17 cellular contexts compared by ENCODE assay signal in the genomic region with DNA sequence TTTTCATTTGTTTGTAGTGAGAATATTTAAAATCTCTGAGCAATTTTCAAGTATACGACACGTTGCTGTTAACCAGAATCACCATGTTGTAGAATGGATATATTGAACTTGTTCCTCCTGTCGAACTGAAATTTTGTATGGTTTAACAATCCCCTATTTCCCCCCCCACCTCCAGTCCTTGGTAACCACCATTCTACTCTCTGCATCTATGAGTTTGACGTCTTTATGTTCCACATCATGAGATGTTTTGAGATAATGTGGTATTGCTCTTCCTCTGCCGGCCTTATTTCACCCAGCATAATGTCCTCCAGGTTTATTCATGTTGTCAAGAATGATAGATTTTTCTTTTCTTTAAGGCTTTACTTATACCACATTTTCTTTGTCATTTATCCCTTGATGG. TPM values are rescaled to one million over a fixed set of nuclear protein-coding genes. Genes with fewer than 3 reads are reported as not detected.
DNase-seq lines count a peak whose midpoint lies in the region; ATAC-seq and TF ChIP-seq lines count a peak whose summit lies in the region.
"Had no signal": no experiment of that assay in that cellular context is flagged by ENCODE, and none has a peak within 500 bp of the region (broad histone marks: within the 10 kb centered on the region; RNA-seq: fewer than 3 reads in every experiment).

No MANE protein-coding gene starts in this region.

- no peak overlapping the region for H3K27ac ChIP-seq in CD8-positive, alpha-beta memory T cell (ENCODE audit: low read depth, low read length)
- no peak overlapping the region for H3K27ac ChIP-seq in mammary epithelial cell (ENCODE audit: insufficient read depth, low read depth, low read length)

- H3K27me3 Mint-ChIP-seq in activated T-cell treated with anti-CD3 and anti-CD28 coated beads, Interleukin-2, amount 50 U/mL, for 24 hours, result no peaks in the 10 kb centered on the region
- peaks cover 0 to 3% of the 10 kb centered on the region in 2 donors for H3K27me3 Mint-ChIP-seq in CD8-positive, alpha-beta memory T cell
- no peaks in the 10 kb centered on the region for H3K27me3 Mint-ChIP-seq in activated T-helper 2 cell treated with anti-CD3 and anti-CD28 coated beads, Interferon-gamma antibody, Interleukin-2, Interleukin-4, amounts not matched to agents 10 μg/mL and 5 μg/mL and 100 μg/mL, durations not matched to agents 14 hours and 24 hours and 36 hours (ENCODE audit: low read depth)

- no peak for DNase-seq in activated T-cell treated with anti-CD3 and anti-CD28 coated beads, Interleukin-2, amount 50 U/mL, for 24 hours
- DNase-seq in activated T-cell treated with anti-CD3 and anti-CD28 coated beads for 4 hours (no peak), mammary epithelial cell (no peak), cortex of kidney (lab: John Stamatoyannopoulos, UW) (no peak)
- peak in 1 of 5 donors; percentile 81 for DNase-seq in CD8-positive, alpha-beta memory T cell
- no peak for DNase-seq in activated T-helper 2 cell treated with anti-CD3 and anti-CD28 coated beads, Interferon-gamma antibody, Interleukin-2, Interleukin-4, amounts not matched to agents 10 μg/mL and 5 μg/mL and 100 μg/mL, durations not matched to agents 14 hours and 24 hours and 36 hours (ENCODE audit: low spot score)
- DNase-seq in stimulated activated effector memory CD8-positive, alpha-beta T cell treated with anti-CD3 and anti-CD28 coated beads, Interleukin-12 subunit alpha, Interleukin-12 subunit beta, amount 100 ng/mL, for 72 hours (ENCODE audit: low spot score in 2 of 2), result no peak
- DNase-seq: GF-D8, IMR-90, Kasumi-1, NCI-H1105 treated with DMSO at 0.1 percent for 48 hours, NCI-H187, NCI-H2171, NCI-H446 treated with DMSO at 0.1 percent for 48 hours, NCI-H774 had no signal

- H2AFZ ChIP-seq in mammary epithelial cell (ENCODE audit: low read depth, low read length), result no peak overlapping the region

- no peak for ATAC-seq in stimulated activated effector memory CD8-positive, alpha-beta T cell treated with anti-CD3 and anti-CD28 coated beads, Interleukin-12 subunit alpha, Interleukin-12 subunit beta, amount 100 ng/mL, for 72 hours
- ATAC-seq: Panc1 had no signal

- WGBS in mammary epithelial cell (ENCODE audit: low coverage, missing lambda C conversion rate), result 89% methylated on average over 5 of the region's 5 CpGs

- BruUV-seq in mammary epithelial cell (replicated peaks; lab: Mats Ljungman, UMichigan), result no TSS peak

- in situ Hi-C loops in mammary epithelial cell (cut with MboI; ENCODE audit: low sequenced_read_pairs in 2 of 2), result no loop called here

- no peaks in the 10 kb centered on the region for H3K9me3 ChIP-seq in CD8-positive, alpha-beta memory T cell (ENCODE audit: low read length)
- H3K9me3 ChIP-seq in mammary epithelial cell (replicated peaks; ENCODE audit: insufficient read depth, low read length), result no peaks in the 10 kb centered on the region
- H3K9me3 ChIP-seq: HAP-1 had no signal

- H3K4me3 Mint-ChIP-seq in activated T-cell treated with anti-CD3 and anti-CD28 coated beads, Interleukin-2, amount 50 U/mL, for 24 hours, result no peak overlapping the region
- H3K4me3 Mint-ChIP-seq in CD8-positive, alpha-beta memory T cell, result no peak overlapping the region
- H3K4me3 Mint-ChIP-seq in activated T-helper 2 cell treated with anti-CD3 and anti-CD28 coated beads, Interferon-gamma antibody, Interleukin-2, Interleukin-4, amounts not matched to agents 10 μg/mL and 5 μg/mL and 100 μg/mL, durations not matched to agents 14 hours and 24 hours and 36 hours (ENCODE audit: low read depth), result no peak overlapping the region
- H3K4me3 Mint-ChIP-seq in stimulated activated effector memory CD8-positive, alpha-beta T cell treated with anti-CD3 and anti-CD28 coated beads, Interleukin-12 subunit alpha, Interleukin-12 subunit beta, amount 100 ng/mL, for 72 hours, result no peak overlapping the region

- H3K79me2 ChIP-seq in mammary epithelial cell (ENCODE audit: insufficient read depth, low read length), result no peaks in the 10 kb centered on the region

- no peak overlapping the region for H3K4me3 ChIP-seq in CD8-positive, alpha-beta memory T cell (ENCODE audit: low read length)
- H3K4me3 ChIP-seq in mammary epithelial cell (replicated peaks in 1 of 3; ENCODE audit: insufficient read depth in 1 of 3, low read depth in 2 of 3, low read length in 3 of 3), result no peak overlapping the region
- H3K4me3 ChIP-seq: HAP-1 had no signal

- peaks cover 9% of the 10 kb centered on the region for H3K9me3 Mint-ChIP-seq in activated T-cell treated with anti-CD3 and anti-CD28 coated beads, Interleukin-2, amount 50 U/mL, for 24 hours
- H3K9me3 Mint-ChIP-seq in CD8-positive, alpha-beta memory T cell, result no peaks in the 10 kb centered on the region
- H3K9me3 Mint-ChIP-seq in activated T-helper 2 cell treated with anti-CD3 and anti-CD28 coated beads, Interferon-gamma antibody, Interleukin-2, Interleukin-4, amounts not matched to agents 10 μg/mL and 5 μg/mL and 100 μg/mL, durations not matched to agents 14 hours and 24 hours and 36 hours, result no peaks in the 10 kb centered on the region
- H3K9me3 Mint-ChIP-seq in stimulated activated effector memory CD8-positive, alpha-beta T cell treated with anti-CD3 and anti-CD28 coated beads, Interleukin-12 subunit alpha, Interleukin-12 subunit beta, amount 100 ng/mL, for 72 hours, result peaks cover 4% of the 10 kb centered on the region

- no peaks in the 10 kb centered on the region for H4K20me1 ChIP-seq in mammary epithelial cell (ENCODE audit: insufficient read depth, low read length)

- POLR2A ChIA-PET in CD8-positive, alpha-beta memory T cell (lab: Charles Lee), result no interaction called here

- H3K9ac ChIP-seq in mammary epithelial cell (ENCODE audit: insufficient read depth, low read length), result no peak overlapping the region

- H3K4me1 Mint-ChIP-seq in activated T-cell treated with anti-CD3 and anti-CD28 coated beads, Interleukin-2, amount 50 U/mL, for 24 hours (ENCODE audit: low read depth), result peaks cover 91% of the 10 kb centered on the region
- peaks cover 68 to 92% (median 90%) of the 10 kb centered on the region in 3 donors for H3K4me1 Mint-ChIP-seq in CD8-positive, alpha-beta memory T cell
- H3K4me1 Mint-ChIP-seq in activated T-helper 2 cell treated with anti-CD3 and anti-CD28 coated beads, Interferon-gamma antibody, Interleukin-2, Interleukin-4, amounts not matched to agents 10 μg/mL and 5 μg/mL and 100 μg/mL, durations not matched to agents 14 hours and 24 hours and 36 hours (ENCODE audit: low read depth), result peaks cover 81% of the 10 kb centered on the region
- H3K4me1 Mint-ChIP-seq in stimulated activated effector memory CD8-positive, alpha-beta T cell treated with anti-CD3 and anti-CD28 coated beads, Interleukin-12 subunit alpha, Interleukin-12 subunit beta, amount 100 ng/mL, for 72 hours, result peaks cover 67% of the 10 kb centered on the region

- intact Hi-C loops in activated T-helper 2 cell treated with anti-CD3 and anti-CD28 coated beads, Interferon-gamma antibody, Interleukin-2, Interleukin-4, amounts not matched to agents 10 μg/mL and 5 μg/mL and 100 μg/mL, durations not matched to agents 14 hours and 24 hours and 36 hours (cut with micrococcal nuclease), result loop anchor here (2.0 kb wide), 1 partner anchor 15 kb away; no protein-coding TSS in a partner anchor
- intact Hi-C loops in mammary epithelial cell (cut with micrococcal nuclease), result no loop called here

- peaks cover 77% of the 10 kb centered on the region for H3K4me1 ChIP-seq in CD8-positive, alpha-beta memory T cell (ENCODE audit: insufficient read depth, low read length)
- H3K4me1 ChIP-seq in mammary epithelial cell (ENCODE audit: insufficient read depth, low read length), result peaks cover 15% of the 10 kb centered on the region
- H3K4me1 ChIP-seq: HAP-1 had no signal

- no peak overlapping the region for H3K4me2 ChIP-seq in mammary epithelial cell (ENCODE audit: insufficient read depth, low read depth, low read length)

- CTCF ChIA-PET in CD8-positive, alpha-beta memory T cell (lab: Charles Lee), result interaction anchor here (0.6 to 1.1 kb wide), 3 partner anchors 15 to 152 kb away, joined by 3 to 5 read pairs (median 3); no protein-coding TSS in a partner anchor
- CTCF ChIA-PET in mammary epithelial cell (lab: Charles Lee; ENCODE audit: low non-redundant PET), result no interaction called here

- no peak for TF ChIP-seq CTCF in mammary epithelial cell (conservative IDR thresholded peaks at IDR 0.05 in 1 of 2, IDR thresholded peaks at IDR 0.05 in 1 of 2; ENCODE audit: extremely low read depth in 1 of 2, insufficient read depth in 1 of 2, low read depth in 1 of 2, low read length in 2 of 2)

- peaks cover 3% of the 10 kb centered on the region for H3K36me3 ChIP-seq in CD8-positive, alpha-beta memory T cell (ENCODE audit: insufficient read depth, low read length)
- no peaks in the 10 kb centered on the region for H3K36me3 ChIP-seq in mammary epithelial cell (ENCODE audit: insufficient read depth, low read length)
- H3K36me3 ChIP-seq: HAP-1 had no signal

- dilution Hi-C loops in mammary epithelial cell (cut with HindIII; ENCODE audit: low sequenced_read_pairs), result no loop called here

- peak overlapping the region; percentile 40 for H3K27ac Mint-ChIP-seq in activated T-cell treated with anti-CD3 and anti-CD28 coated beads, Interleukin-2, amount 50 U/mL, for 24 hours
- H3K27ac Mint-ChIP-seq in CD8-positive, alpha-beta memory T cell, result peak overlapping the region in 7 of 8 donors; percentile 4 to 75 (median 31)
- peak overlapping the region; percentile 75 for H3K27ac Mint-ChIP-seq in activated T-helper 2 cell treated with anti-CD3 and anti-CD28 coated beads, Interferon-gamma antibody, Interleukin-2, Interleukin-4, amounts not matched to agents 10 μg/mL and 5 μg/mL and 100 μg/mL, durations not matched to agents 14 hours and 24 hours and 36 hours
- peak overlapping the region; percentile 29 for H3K27ac Mint-ChIP-seq in stimulated activated effector memory CD8-positive, alpha-beta T cell treated with anti-CD3 and anti-CD28 coated beads, Interleukin-12 subunit alpha, Interleukin-12 subunit beta, amount 100 ng/mL, for 72 hours

- peaks cover 52% of the 10 kb centered on the region for H3K36me3 Mint-ChIP-seq in activated T-cell treated with anti-CD3 and anti-CD28 coated beads, Interleukin-2, amount 50 U/mL, for 24 hours (ENCODE audit: low read depth)
- peaks cover 14 to 24% (median 15%) of the 10 kb centered on the region in 3 donors for H3K36me3 Mint-ChIP-seq in CD8-positive, alpha-beta memory T cell
- H3K36me3 Mint-ChIP-seq in activated T-helper 2 cell treated with anti-CD3 and anti-CD28 coated beads, Interferon-gamma antibody, Interleukin-2, Interleukin-4, amounts not matched to agents 10 μg/mL and 5 μg/mL and 100 μg/mL, durations not matched to agents 14 hours and 24 hours and 36 hours (ENCODE audit: low read depth), result peaks cover 46% of the 10 kb centered on the region
- H3K36me3 Mint-ChIP-seq in stimulated activated effector memory CD8-positive, alpha-beta T cell treated with anti-CD3 and anti-CD28 coated beads, Interleukin-12 subunit alpha, Interleukin-12 subunit beta, amount 100 ng/mL, for 72 hours, result peaks cover 61% of the 10 kb centered on the region

- H3K27me3 ChIP-seq in CD8-positive, alpha-beta memory T cell (ENCODE audit: insufficient read depth, low read length, poor library complexity, severe bottlenecking), result no peaks in the 10 kb centered on the region
- H3K27me3 ChIP-seq in mammary epithelial cell (ENCODE audit: insufficient read depth, low read length), result no peaks in the 10 kb centered on the region

RNA-seq across cellular contexts. Expression of a gene that starts 17.4 kb away (rescaled TPM):
- total RNA-seq in CD8-positive, alpha-beta memory T cell, result 10 to 100 TPM; 44.1 to 46.7 TPM
- 55.3 TPM for polyA plus RNA-seq in CD8-positive, alpha-beta memory T cell
- 40.0 and 40.8 TPM in 2 replicates for total RNA-seq in activated T-helper 2 cell treated with anti-CD3 and anti-CD28 coated beads, Interferon-gamma antibody, Interleukin-2, Interleukin-4, amounts not matched to agents 10 μg/mL and 5 μg/mL and 100 μg/mL, durations not matched to agents 14 hours and 24 hours and 36 hours
- 1 to 10 TPM; 5.3 to 9.5 TPM for total RNA-seq in mammary epithelial cell
- 8.2 TPM for polyA plus RNA-seq in mammary epithelial cell
- 11.5 TPM for polyA minus RNA-seq in mammary epithelial cell
